14 cellular contexts compared by ENCODE assay signal in the genomic region with DNA sequence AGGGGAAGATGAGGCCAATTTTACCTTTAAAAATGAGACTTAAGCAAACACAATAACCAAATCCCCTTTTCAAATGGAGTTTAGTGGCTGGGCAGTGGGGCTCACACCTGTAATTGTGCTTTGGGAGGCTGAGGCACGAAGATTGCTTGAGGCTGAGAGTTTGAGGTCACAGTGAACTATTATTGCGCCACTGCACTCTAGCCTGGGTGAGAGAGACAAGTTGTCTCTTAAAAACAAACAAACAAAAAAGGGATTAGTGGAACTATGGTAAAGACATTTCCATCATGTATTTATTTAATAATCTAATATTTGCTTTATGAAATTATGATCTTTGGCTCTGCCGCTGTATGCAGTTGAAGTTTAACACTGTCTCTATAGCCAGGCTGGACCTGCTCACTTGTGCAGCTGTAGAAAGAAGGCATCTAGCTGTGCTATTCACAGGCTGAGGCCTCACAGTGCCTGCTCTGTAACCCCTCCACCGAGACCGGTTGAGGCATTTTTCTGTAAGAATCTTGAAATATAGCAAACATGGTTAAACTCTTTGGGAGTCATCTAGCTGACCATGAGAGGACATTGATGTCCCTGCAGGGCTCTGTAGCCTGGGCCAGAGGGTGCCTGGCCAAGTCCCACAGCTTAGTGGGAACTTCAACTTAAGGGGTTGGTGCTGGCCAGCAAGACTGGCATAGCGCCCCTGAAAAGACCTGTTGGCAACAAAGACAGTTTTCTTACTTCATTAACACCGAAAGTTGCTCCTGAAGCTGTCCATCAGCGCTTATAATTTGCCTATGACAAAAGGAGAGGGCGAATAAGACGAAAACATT.
DNase-seq lines count a peak whose midpoint lies in the region; ATAC-seq and TF ChIP-seq lines count a peak whose summit lies in the region.
"Had no signal": no experiment of that assay in that cellular context is flagged by ENCODE, and none has a peak within 500 bp of the region (broad histone marks: within the 10 kb centered on the region; RNA-seq: fewer than 3 reads in every experiment).

No MANE protein-coding gene starts in this region.

- H3K4me3 ChIP-seq in endodermal cell (ENCODE audit: low read length), result no peak overlapping the region
- H3K4me3 ChIP-seq in transverse colon, result no peak overlapping the region
- H3K4me3 ChIP-seq in ascending aorta, result no peak overlapping the region
- H3K4me3 ChIP-seq: BLaER1 treated with 17β-estradiol and CSF1 and Interleukin-3, amounts not matched to agents 10 nM and 100 nM had no signal

- H3K9me3 Mint-ChIP-seq in endodermal cell, result no peaks in the 10 kb centered on the region
- H3K9me3 Mint-ChIP-seq in activated naive CD8-positive, alpha-beta T cell treated with anti-CD3 and anti-CD28 coated beads, Interleukin-2, amount 50 U/mL, for 24 hours, result no peaks in the 10 kb centered on the region
- H3K9me3 Mint-ChIP-seq in mesothelial cell of epicardium, result peaks cover 7% of the 10 kb centered on the region

- WGBS in endodermal cell (ENCODE audit: insufficient coverage in 1 of 2, insufficient read length in 1 of 2), 2 experiments, result 87 to 92% methylated on average over 9 to 10 of the region's 10 CpGs
- WGBS in transverse colon (ENCODE audit: low coverage in 1 of 2), 2 donors, result 70 to 73% methylated on average over 9 to 10 of the region's 10 CpGs

- H3K36me3 Mint-ChIP-seq in endodermal cell (ENCODE audit: low read depth) (peaks cover 25% of the 10 kb centered on the region), mesothelial cell of epicardium (no peaks in the 10 kb centered on the region)
- H3K36me3 Mint-ChIP-seq in activated naive CD8-positive, alpha-beta T cell treated with anti-CD3 and anti-CD28 coated beads, Interleukin-2, amount 50 U/mL, for 24 hours (ENCODE audit: low read depth), result no peaks in the 10 kb centered on the region

- no peak for TF ChIP-seq CTCF in endodermal cell (conservative IDR thresholded peaks at IDR 0.05)
- TF ChIP-seq CTCF in transverse colon (IDR thresholded peaks at IDR 0.05), result no peak
- no peak for TF ChIP-seq CTCF in ascending aorta (IDR thresholded peaks at IDR 0.05)
- no peak for TF ChIP-seq CTCF in mesothelial cell of epicardium (IDR thresholded peaks at IDR 0.05; ENCODE audit: unreplicated experiment)

- H3K4me3 Mint-ChIP-seq in endodermal cell (no peak overlapping the region), mesothelial cell of epicardium (no peak overlapping the region)
- H3K4me3 Mint-ChIP-seq in activated naive CD8-positive, alpha-beta T cell treated with anti-CD3 and anti-CD28 coated beads, Interleukin-2, amount 50 U/mL, for 24 hours, result no peak overlapping the region

- TF ChIP-seq POLR2A in transverse colon (IDR thresholded peaks at IDR 0.05), result no peak

- peaks cover 37% of the 10 kb centered on the region for H3K4me1 Mint-ChIP-seq in endodermal cell
- H3K4me1 Mint-ChIP-seq in activated naive CD8-positive, alpha-beta T cell treated with anti-CD3 and anti-CD28 coated beads, Interleukin-2, amount 50 U/mL, for 24 hours, result no peaks in the 10 kb centered on the region
- peaks cover 21% of the 10 kb centered on the region for H3K4me1 Mint-ChIP-seq in mesothelial cell of epicardium

- in situ Hi-C loops in transverse colon (cut with MboI; ENCODE audit: low pct_ligation_motif_present in 1 of 4, low pct_unique_long_range_greater_than_20kb in 1 of 4, low sequenced_read_pairs in 3 of 4), result no loop called here

- H3K36me3 ChIP-seq in endodermal cell (ENCODE audit: control insufficient read depth, insufficient read depth, low read length), result no peaks in the 10 kb centered on the region
- H3K36me3 ChIP-seq in transverse colon, result no peaks in the 10 kb centered on the region
- no peaks in the 10 kb centered on the region for H3K36me3 ChIP-seq in ascending aorta
- H3K36me3 ChIP-seq: BLaER1 treated with 17β-estradiol and CSF1 and Interleukin-3, amounts not matched to agents 10 nM and 100 nM had no signal

- peaks cover 5% of the 10 kb centered on the region for H3K4me1 ChIP-seq in endodermal cell (ENCODE audit: control insufficient read depth, insufficient read depth, low read length)
- peaks cover 3 to 15% (median 6%) of the 10 kb centered on the region in 4 donors for H3K4me1 ChIP-seq in transverse colon
- no peaks in the 10 kb centered on the region for H3K4me1 ChIP-seq in ascending aorta
- H3K4me1 ChIP-seq: BLaER1 treated with 17β-estradiol and CSF1 and Interleukin-3, amounts not matched to agents 10 nM and 100 nM had no signal

- H3K9ac ChIP-seq in endodermal cell (ENCODE audit: extremely low read depth, low read length, poor library complexity, severe bottlenecking), result no peak overlapping the region
- H3K9ac ChIP-seq: BLaER1 treated with 17β-estradiol and CSF1 and Interleukin-3, amounts not matched to agents 10 nM and 100 nM had no signal

- H3K27me3 ChIP-seq in endodermal cell (ENCODE audit: control insufficient read depth, insufficient read depth, low read length, poor library complexity, severe bottlenecking) (no peaks in the 10 kb centered on the region), transverse colon (no peaks in the 10 kb centered on the region), ascending aorta (no peaks in the 10 kb centered on the region)
- H3K27me3 ChIP-seq: BLaER1 treated with 17β-estradiol and CSF1 and Interleukin-3, amounts not matched to agents 10 nM and 100 nM had no signal

- H3K27me3 Mint-ChIP-seq in endodermal cell (ENCODE audit: insufficient read depth) (no peaks in the 10 kb centered on the region), mesothelial cell of epicardium (ENCODE audit: low read depth) (no peaks in the 10 kb centered on the region)
- H3K27me3 Mint-ChIP-seq in activated naive CD8-positive, alpha-beta T cell treated with anti-CD3 and anti-CD28 coated beads, Interleukin-2, amount 50 U/mL, for 24 hours, result no peaks in the 10 kb centered on the region

- DNase-seq in DMS53 (lab: John Stamatoyannopoulos, UW) (peak; percentile 37), DMS53 treated with DMSO at 0.1 percent for 48 hours (lab: John Stamatoyannopoulos, UW; ENCODE audit: unreplicated experiment) (no peak), NCI-H460 (ENCODE audit: extremely low read depth, low read depth) (peak; percentile 88), endodermal cell (no peak), transverse colon (no peak), ascending aorta (ENCODE audit: low spot score in 2 of 2) (no peak), mesothelial cell of epicardium (ENCODE audit: low spot score in 2 of 2, unreplicated experiment in 2 of 2) (no peak)
- DNase-seq in activated naive CD8-positive, alpha-beta T cell treated with anti-CD3 and anti-CD28 coated beads, Interleukin-2, amount 50 U/mL, for 24 hours, result no peak
- DNase-seq: NCI-H1048; NCI-H2107; NCI-H69; NK-92 treated with Interleukin-12 subunit alpha and Interleukin-12 subunit beta, amount 100 ng/mL, for 24 hours had no signal

- H3K27ac Mint-ChIP-seq in endodermal cell (peak overlapping the region; percentile 52), mesothelial cell of epicardium (no peak overlapping the region)
- H3K27ac Mint-ChIP-seq in activated naive CD8-positive, alpha-beta T cell treated with anti-CD3 and anti-CD28 coated beads, Interleukin-2, amount 50 U/mL, for 24 hours, result no peak overlapping the region

- intact Hi-C loops in transverse colon (cut with DNase I; ENCODE audit: low total_unique reads), result no loop called here
- intact Hi-C loops in ascending aorta (cut with DNase I), result no loop called here

- H3K27ac ChIP-seq in endodermal cell (ENCODE audit: low read depth, low read length) (no peak overlapping the region), transverse colon (peak overlapping the region in 3 of 4 donors; percentile 34 to 63 (median 55)), ascending aorta (no peak overlapping the region)
- H3K27ac ChIP-seq: 22Rv1; BLaER1 treated with 17β-estradiol and CSF1 and Interleukin-3, amounts not matched to agents 10 nM and 100 nM had no signal

- H3K9me3 ChIP-seq in endodermal cell (ENCODE audit: control insufficient read depth, low read length), result no peaks in the 10 kb centered on the region
- no peaks in the 10 kb centered on the region for H3K9me3 ChIP-seq in transverse colon
- no peaks in the 10 kb centered on the region for H3K9me3 ChIP-seq in ascending aorta
- H3K9me3 ChIP-seq: BLaER1 treated with 17β-estradiol and CSF1 and Interleukin-3, amounts not matched to agents 10 nM and 100 nM had no signal

- no peak for TF ChIP-seq EP300 in transverse colon (IDR thresholded peaks at IDR 0.05; ENCODE audit: low read depth)

- ATAC-seq in activated naive CD8-positive, alpha-beta T cell treated with anti-CD3 and anti-CD28 coated beads, Interleukin-2, amount 50 U/mL, for 24 hours, result no peak

Comparison
In these comparisons a context has a peak if more than half of its experiments do, and no peak if none do; other contexts are left out.
1. DNase-seq: peak in DMS53 (single experiment) and NCI-H460 (single experiment); none in DMS53 treated with DMSO at 0.1 percent for 48 hours (single experiment), endodermal cell (single experiment), transverse colon (single experiment), ascending aorta (0 of 2), activated naive CD8-positive, alpha-beta T cell treated with anti-CD3 and anti-CD28 coated beads, Interleukin-2, amount 50 U/mL, for 24 hours (single experiment) and mesothelial cell of epicardium (0 of 2).
2. H3K27ac ChIP-seq: peak in transverse colon (3 of 4); none in endodermal cell (single experiment) and ascending aorta (0 of 2).